Comparison of ENCODE assay signal across 5 cellular contexts in genomic region chr4:9833421-9833820, GRCh38. TPM values are rescaled to one million over a fixed set of nuclear protein-coding genes. Genes with fewer than 3 reads are reported as not detected.
"Had no signal": no experiment of that assay in that cellular context is flagged by ENCODE, and none has a peak within 500 bp of the region (broad histone marks: within the 10 kb centered on the region; RNA-seq: fewer than 3 reads in every experiment).

No MANE protein-coding gene starts in this region.

- ATAC-seq: GM23338 had no signal

- H3K4me3 Mint-ChIP-seq: GM23338, H9 had no signal

- DNase-seq: H9, HCEC 1CT, IMR-90 had no signal

- H3K9me3 Mint-ChIP-seq: GM23338 had no signal

- H3K4me3 ChIP-seq: GM23338 had no signal

- H3K27ac Mint-ChIP-seq: GM23338, H9 had no signal

RNA-seq across cellular contexts. Expression of gene DRD5, which starts 52.0 kb away (rescaled TPM):
- total RNA-seq: H9, HT-29, IMR-90 had no signal
- polyA plus RNA-seq: IMR-90 had no signal
